ENCODE assay signal across 26 cellular contexts in the genomic region with DNA sequence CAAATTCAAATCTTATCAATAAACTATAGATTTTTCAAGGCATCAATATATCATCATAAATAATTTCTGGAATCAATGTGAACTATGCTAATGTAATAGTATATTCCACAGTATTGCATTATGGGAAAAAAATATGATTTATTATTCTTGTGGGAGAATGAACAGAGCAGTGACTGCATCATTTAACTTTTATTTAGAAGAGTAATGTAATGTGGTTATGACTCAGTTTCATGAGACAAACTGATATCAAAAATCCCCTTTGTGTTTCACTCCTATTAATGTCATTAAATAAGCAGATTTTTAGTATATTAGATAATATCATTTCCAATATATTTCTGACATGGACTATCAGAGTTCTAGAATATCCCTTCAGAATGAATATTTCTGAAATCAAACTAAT.
"Had no signal": no experiment of that assay in that cellular context is flagged by ENCODE, and none has a peak within 500 bp of the region (broad histone marks: within the 10 kb centered on the region; RNA-seq: fewer than 3 reads in every experiment).

No MANE protein-coding gene starts in this region.

- H3K9me3 ChIP-seq: gastrocnemius medialis, psoas muscle, sigmoid colon, vagina had no signal

- H3K4me1 ChIP-seq: gastrocnemius medialis, parathyroid adenoma, psoas muscle, sigmoid colon, vagina had no signal

- H3K27me3 ChIP-seq: gastrocnemius medialis, sigmoid colon, vagina had no signal

- H3K9ac ChIP-seq: parathyroid adenoma had no signal

- DNase-seq: activated B cell treated with CpG ODN at 0.5 μM for 24 hours; activated CD8-positive, alpha-beta memory T cell treated with anti-CD3 and anti-CD28 coated beads, Interleukin-2, amount 10 ng/mL, durations not matched to agents 7 days and 5 days; activated CD8-positive, alpha-beta T cell treated with anti-CD3 and anti-CD28 coated beads, Interleukin-2, amount 10 ng/mL, durations not matched to agents 7 days and 5 days; activated naive CD4-positive, alpha-beta T cell; activated T-cell treated with anti-CD3 and anti-CD28 coated beads, Interleukin-2, amount 50 U/mL, for 48 hours; aorta; endodermal cell; gastrocnemius medialis; glutamatergic neuron; left cardiac atrium; naive thymus-derived CD4-positive, alpha-beta T cell; occipital lobe; psoas muscle; sigmoid colon; stimulated activated CD4-positive, alpha-beta T cell treated with anti-CD3 and anti-CD28 coated beads, Interleukin-1b, Interleukin-23, amount 100 ng/mL, for 48 hours; stimulated activated CD4-positive, alpha-beta T cell treated with anti-CD3 and anti-CD28 coated beads, Interleukin-4, amount 100 ng/mL, for 4 hours; stimulated activated CD8-positive, alpha-beta memory T cell treated with anti-CD3 and anti-CD28 coated beads, Interleukin-4, amount 100 ng/mL, for 48 hours; stimulated activated naive CD8-positive, alpha-beta T cell treated with anti-CD3 and anti-CD28 coated beads, Interleukin-15, amount 100 ng/mL, for 72 hours; substantia nigra had no signal

- ATAC-seq: activated CD8-positive, alpha-beta memory T cell treated with anti-CD3 and anti-CD28 coated beads, Interleukin-2, amount 10 ng/mL, durations not matched to agents 7 days and 5 days; activated CD8-positive, alpha-beta T cell treated with anti-CD3 and anti-CD28 coated beads, Interleukin-2, amount 10 ng/mL, durations not matched to agents 7 days and 5 days; activated naive CD4-positive, alpha-beta T cell treated with anti-CD3 and anti-CD28 coated beads, Interleukin-2, amount 50 U/mL, for 72 hours; esophagus mucosa; gastrocnemius medialis; left cardiac atrium; naive thymus-derived CD4-positive, alpha-beta T cell; psoas muscle; stimulated activated memory B cell treated with anti-CD40 and anti-IgM and Interleukin-4, amounts not matched to agents 10 μg/mL and 1 μg/mL and 100 μg/mL, for 72 hours; stimulated activated naive CD8-positive, alpha-beta T cell treated with anti-CD3 and anti-CD28 coated beads, Interleukin-15, amount 100 ng/mL, for 72 hours had no signal

- H3K4me3 ChIP-seq: gastrocnemius medialis, psoas muscle, sigmoid colon, smooth muscle cell, vagina had no signal

- H3K36me3 ChIP-seq: gastrocnemius medialis, sigmoid colon, vagina had no signal

- H3K27ac ChIP-seq: gastrocnemius medialis, parathyroid adenoma, psoas muscle, sigmoid colon, vagina had no signal

- FAIRE-seq: keratinocyte had no signal

- H2AFZ ChIP-seq: parathyroid adenoma had no signal

- H3K4me2 ChIP-seq: smooth muscle cell had no signal
